In genomic region chr6:56525976-56526375, GRCh38 we compare ENCODE assay signal across 11 cellular contexts.
DNase-seq lines count a peak whose midpoint lies in the region; ATAC-seq and TF ChIP-seq lines count a peak whose summit lies in the region.
"Had no signal": no experiment of that assay in that cellular context is flagged by ENCODE, and none has a peak within 500 bp of the region (broad histone marks: within the 10 kb centered on the region; RNA-seq: fewer than 3 reads in every experiment).

No MANE protein-coding gene starts in this region.

- H3K9me2 ChIP-seq in GM23248 (ENCODE audit: insufficient read depth) (no peaks in the 10 kb centered on the region), OCI-LY7 (ENCODE audit: insufficient read depth, low read length) (no peaks in the 10 kb centered on the region)

- in situ Hi-C loops in GM23248 (cut with MboI): no loop called here

- intact Hi-C loops in OCI-LY7 (cut with micrococcal nuclease; ENCODE audit: unreplicated experiment): no loop called here
- intact Hi-C loops in psoas muscle (cut with DNase I): no loop called here

- H3K36me3 ChIP-seq in GM23248 (ENCODE audit: low read depth) (peaks cover 63% of the 10 kb centered on the region), OCI-LY7 (ENCODE audit: insufficient read depth, low read length) (no peaks in the 10 kb centered on the region), psoas muscle (ENCODE audit: insufficient read depth in 1 of 2, low read depth in 1 of 2) (peaks cover 3 to 77% of the 10 kb centered on the region in 2 donors)

- POLR2A ChIA-PET in OCI-LY7 (lab: Charles Lee): interaction anchor here (0.6 to 2.4 kb wide), 9 partner anchors 9 to 804 kb away, joined by 3 to 9 read pairs (median 3); no protein-coding TSS in a partner anchor

- whole genome bisulfite sequencing in GM23248 (ENCODE audit: low coverage in 1 of 2, low lambda C conversion rate in 2 of 2, missing lambda C conversion rate in 2 of 2), 2 experiments: 50 to 51% methylated on average over 4 of the region's 4 CpGs
- WGBS in psoas muscle, 3 donors: 51 to 70% (median 54%) methylated on average over 4 of the region's 4 CpGs

- no peak for DNase-seq in GM23248
- DNase-seq in OCI-LY7 (ENCODE audit: low spot score): no peak
- no peak for DNase-seq in epithelial cell of prostate (ENCODE audit: low read depth, low spot score)
- DNase-seq in psoas muscle: no peak
- no peak for DNase-seq in COLO668 (lab: John Stamatoyannopoulos, UW; ENCODE audit: unreplicated experiment)
- DNase-seq in amniotic stem cell (lab: John Stamatoyannopoulos, UW): no peak
- DNase-seq in NCI-H226: no peak
- DNase-seq: BE2C; naive thymus-derived CD8-positive, alpha-beta T cell had no signal

- H3K4me2 ChIP-seq in GM23248 (ENCODE audit: unreplicated experiment) (peak overlapping the region; percentile 76), OCI-LY7 (ENCODE audit: low read length) (peak overlapping the region; percentile 67)
- H3K4me2 ChIP-seq: KMS-11 had no signal

- peak overlapping the region; percentile 61 for H3K9ac ChIP-seq in GM23248
- H3K9ac ChIP-seq: KMS-11 had no signal

- H4K20me1 ChIP-seq in GM23248 (ENCODE audit: insufficient read depth) (0 out of 2 replicates have a peak, but pooled peaks cover 6% of the 10 kb centered on the region), OCI-LY7 (ENCODE audit: insufficient read depth, low read length) (no peaks in the 10 kb centered on the region)

- H3K9me3 ChIP-seq in GM23248 (ENCODE audit: low read depth) (no peaks in the 10 kb centered on the region), OCI-LY7 (ENCODE audit: low read length) (no peaks in the 10 kb centered on the region), psoas muscle (no peaks in the 10 kb centered on the region)
- H3K9me3 ChIP-seq: BE2C had no signal

- H3K79me2 ChIP-seq in GM23248 (ENCODE audit: insufficient read depth): peaks cover 64% of the 10 kb centered on the region
- peaks cover 6% of the 10 kb centered on the region; the same call in 1 of the 2 replicates for H3K79me2 ChIP-seq in OCI-LY7 (ENCODE audit: insufficient read depth, low read depth, low read length)

- CTCF ChIA-PET in OCI-LY7 (lab: Charles Lee; ENCODE audit: unreplicated experiment): interaction anchor here (0.6 to 1.5 kb wide), 2 partner anchors 10 to 11 kb away, joined by 3 to 4 read pairs; no protein-coding TSS in a partner anchor

- H3K4me1 ChIP-seq in GM23248 (ENCODE audit: insufficient read depth) (peaks cover 79% of the 10 kb centered on the region), OCI-LY7 (ENCODE audit: insufficient read depth, low read length, poor library complexity, severe bottlenecking) (peaks cover 55% of the 10 kb centered on the region), psoas muscle (peaks cover 3% of the 10 kb centered on the region)

- BruUV-seq in OCI-LY7 (replicated peaks; lab: Mats Ljungman, UMichigan): no TSS peak

- peaks cover 95% of the 10 kb centered on the region for H3F3A ChIP-seq in GM23248 (ENCODE audit: insufficient read depth)

- H3K4me3 ChIP-seq in GM23248 (0 out of 2 replicates have a peak overlapping the region, but pooled peaks have one; percentile 9), OCI-LY7 (ENCODE audit: low read depth, low read length, poor library complexity, severe bottlenecking) (peak overlapping the region; percentile 47), psoas muscle (no peak overlapping the region)

- H3K27me3 ChIP-seq in GM23248 (replicated peaks; ENCODE audit: insufficient read depth) (no peaks in the 10 kb centered on the region), psoas muscle (ENCODE audit: insufficient read depth in 3 of 3, low read length in 2 of 3) (no peaks in the 10 kb centered on the region)
- H3K27me3 ChIP-seq: BE2C had no signal

- H2AFZ ChIP-seq in GM23248 (no peak overlapping the region), OCI-LY7 (ENCODE audit: low read length) (peak overlapping the region; percentile 39; the same call in 1 of the 2 replicates)

- peak overlapping the region; percentile 97 for H3K27ac ChIP-seq in GM23248
- H3K27ac ChIP-seq in OCI-LY7 (ENCODE audit: low read depth, low read length, poor library complexity, severe bottlenecking): peak overlapping the region; percentile 51
- peak overlapping the region; percentile 73 for H3K27ac ChIP-seq in epithelial cell of prostate
- H3K27ac ChIP-seq in psoas muscle: peak overlapping the region; percentile 18
- H3K27ac ChIP-seq: KMS-11 had no signal

- TF ChIP-seq CTCF in OCI-LY7 (conservative IDR thresholded peaks at IDR 0.05; ENCODE audit: low read length) (no peak), psoas muscle (IDR thresholded peaks at IDR 0.05) (no peak)

- ATAC-seq in psoas muscle: no peak
- no peak for ATAC-seq in GM19328 (IDR thresholded peaks at IDR 0.05; ENCODE audit: unreplicated experiment)
- ATAC-seq: naive thymus-derived CD8-positive, alpha-beta T cell had no signal

Comparison
In these comparisons a context has a peak if more than half of its experiments do, and no peak if none do; other contexts are left out.
1. H3K27ac ChIP-seq: peak in every context shown above with its lines; median percentile 97 in GM23248; 73 in epithelial cell of prostate; 51 in OCI-LY7; 18 in psoas muscle.